Comparison of ENCODE assay signal across 23 cellular contexts in the genomic region with DNA sequence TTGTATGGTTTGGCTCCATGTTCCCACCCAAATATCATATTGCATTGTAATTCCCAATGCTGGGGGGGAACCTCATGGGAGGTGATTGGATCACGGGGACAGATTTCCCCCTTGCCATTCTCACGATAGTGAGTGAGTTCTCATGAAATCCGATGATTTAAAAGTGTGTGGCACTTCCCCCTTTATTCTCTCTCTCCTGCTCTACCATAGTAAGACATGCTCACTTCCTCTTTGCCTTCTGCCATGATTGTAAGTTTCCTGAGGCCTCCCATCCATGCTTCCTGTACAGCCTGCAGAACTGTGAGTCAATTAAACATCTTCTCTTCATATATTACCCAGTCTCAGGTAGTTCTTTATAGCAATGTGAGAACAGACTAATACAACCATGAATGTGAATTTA.
"Had no signal": no experiment of that assay in that cellular context is flagged by ENCODE, and none has a peak within 500 bp of the region (broad histone marks: within the 10 kb centered on the region; RNA-seq: fewer than 3 reads in every experiment).

No MANE protein-coding gene starts in this region.

- H3K4me1 ChIP-seq: esophagus squamous epithelium, right atrium auricular region, stomach, tibial artery, upper lobe of right lung had no signal

- H3K4me3 ChIP-seq: esophagus squamous epithelium, lung, mucosa of descending colon, right atrium auricular region, stomach, tibial artery, upper lobe of right lung had no signal

- H3K27ac ChIP-seq: esophagus squamous epithelium, right atrium auricular region, stomach, tibial artery, upper lobe of right lung, VCaP had no signal

- ATAC-seq: left lobe of liver; mucosa of descending colon; natural killer cell treated with Interleukin-12 subunit alpha and Interleukin-12 subunit beta and Interleukin-15 and Interleukin-18, amount 100 ng/mL, for 72 hours; stimulated activated naive B cell treated with anti-CD40 and anti-IgM and Interleukin-4, amounts not matched to agents 10 μg/mL and 1 μg/mL and 100 μg/mL, for 72 hours; upper lobe of right lung had no signal

- H3K9me3 ChIP-seq: esophagus squamous epithelium, mucosa of descending colon, right atrium auricular region, stomach, tibial artery, upper lobe of right lung had no signal

- DNase-seq: activated CD4-positive, alpha-beta T cell treated with anti-CD3 and anti-CD28 coated beads for 4 hours; activated CD4-positive, alpha-beta T cell treated with anti-CD3 and anti-CD28 coated beads, Interleukin-2, amount 50 U/mL, for 4 hours; activated effector memory CD4-positive, alpha-beta T cell treated with Interleukin-2 at 50 U/mL for 16 hours; activated naive CD4-positive, alpha-beta T cell treated with Interleukin-2 at 50 U/mL for 16 hours; anterior cingulate cortex; dermis blood vessel endothelial cell; effector CD4-positive, alpha-beta T cell; esophagus squamous epithelium; foreskin melanocyte; kidney glomerular epithelial cell; mesendoderm; mucosa of descending colon; stimulated activated CD4-positive, alpha-beta T cell treated with anti-CD3 and anti-CD28 coated beads, Interleukin-15, amount 100 ng/mL, for 24 hours; stimulated activated CD4-positive, alpha-beta T cell treated with anti-CD3 and anti-CD28 coated beads, Interleukin-2, amount 100 ng/mL, for 24 hours; stimulated activated naive B cell treated with anti-CD40 and anti-IgM and Interleukin-4, amounts not matched to agents 10 μg/mL and 1 μg/mL and 100 μg/mL, for 72 hours; stomach; tibial artery; upper lobe of right lung had no signal

- H3K36me3 ChIP-seq: esophagus squamous epithelium, right atrium auricular region, stomach, tibial artery, upper lobe of right lung had no signal
